In genomic region chr3:122269045-122269444, GRCh38 we compare ENCODE assay signal across 33 cellular contexts. TPM values are rescaled to one million over a fixed set of nuclear protein-coding genes. Genes with fewer than 3 reads are reported as not detected.
"Had no signal": no experiment of that assay in that cellular context is flagged by ENCODE, and none has a peak within 500 bp of the region (broad histone marks: within the 10 kb centered on the region; RNA-seq: fewer than 3 reads in every experiment).

No MANE protein-coding gene starts in this region.

- DNase-seq: Kasumi-1, MG63, NCI-H1048, NCI-H1092 treated with DMSO at 0.1 percent for 48 hours, NCI-H1105 treated with DMSO at 0.1 percent for 48 hours, NCI-H1417, NCI-H1436, NCI-H146, NCI-H1694, NCI-H187, NCI-H1930, NCI-H2029 treated with DMSO at 0.1 percent for 48 hours, NCI-H2081 treated with DMSO at 0.1 percent for 48 hours, NCI-H2107, NCI-H2171, NCI-H226, NCI-H446 treated with DMSO at 0.1 percent for 48 hours, NCI-H510A, NCI-H524, NCI-H526, NCI-H69, NCI-H748 treated with DMSO at 0.1 percent for 48 hours, NCI-H82, PC-9, SHP77, SIG-M5, SK-N-SH, SW 1271, T-helper 1 cell had no signal

- H3K27me3 ChIP-seq: MG63, SJSA1 had no signal

- H3K9me3 ChIP-seq: MG63, SJSA1, SK-N-SH had no signal

- H3K4me3 ChIP-seq: MG63, PC-9, SJSA1 had no signal

- H3K9ac ChIP-seq: SK-N-SH had no signal

- H3K27ac ChIP-seq: PC-9, RWPE1, SJSA1 had no signal

- H3K4me2 ChIP-seq: PC-9, SK-N-SH had no signal

- H3K36me3 ChIP-seq: MG63, SJSA1 had no signal

- H3K4me1 ChIP-seq: SJSA1 had no signal

- ATAC-seq: Panc1, Right ventricle myocardium inferior had no signal

- H2AFZ ChIP-seq: PC-9 had no signal

RNA-seq across cellular contexts. Expression of gene CSTA, which starts 56.0 kb away (rescaled TPM):
- total RNA-seq: SJSA1 had no signal
- polyA plus RNA-seq: SK-N-SH had no signal
